20 cellular contexts compared by ENCODE assay signal in the genomic region with DNA sequence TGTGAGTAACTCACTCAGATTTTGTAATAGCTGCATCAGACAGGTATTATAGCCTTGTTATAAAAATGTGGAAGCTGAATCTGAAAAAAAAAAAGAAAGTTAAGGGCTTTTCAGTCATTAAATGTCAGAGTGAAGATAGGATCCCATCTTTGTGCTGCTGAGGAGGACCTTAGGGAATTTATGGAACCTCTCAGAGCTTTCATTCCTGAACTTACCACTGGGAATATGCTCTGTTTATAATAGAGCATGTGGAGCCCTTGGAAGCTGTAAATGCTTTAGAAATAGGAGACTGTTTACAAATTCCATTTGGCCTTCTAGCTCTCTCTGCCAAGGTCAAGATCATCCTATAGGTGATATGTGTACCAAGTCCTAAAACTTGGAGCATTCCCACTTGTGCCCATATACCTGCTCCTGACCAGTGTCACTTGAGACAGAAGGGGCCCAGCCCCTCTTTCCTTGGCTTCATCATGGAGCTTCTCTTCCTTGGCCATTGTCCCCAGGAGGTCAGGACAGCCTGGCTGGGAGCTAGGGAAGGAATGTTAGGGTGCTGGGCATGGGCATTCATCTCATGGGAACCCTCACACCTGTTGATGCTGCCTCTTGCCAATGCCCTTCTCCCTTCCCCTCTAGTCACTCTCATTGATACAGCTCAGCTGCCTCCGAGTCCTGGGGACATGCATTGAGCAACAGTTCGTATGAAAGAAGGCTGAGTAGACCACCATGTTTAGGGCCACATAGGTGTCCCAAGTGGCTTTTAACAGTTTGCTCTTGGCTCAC.
"Had no signal": no experiment of that assay in that cellular context is flagged by ENCODE, and none has a peak within 500 bp of the region (broad histone marks: within the 10 kb centered on the region; RNA-seq: fewer than 3 reads in every experiment).

No MANE protein-coding gene starts in this region.

- FAIRE-seq: colon, islet of Langerhans, small intestine had no signal

- H3K36me3 ChIP-seq: gastrocnemius medialis, neural progenitor cell, prostate gland, right lobe of liver, stomach, thyroid gland had no signal

- DNase-seq: central memory CD4-positive, alpha-beta T cell; dorsolateral prefrontal cortex; effector CD4-positive, alpha-beta T cell; foreskin fibroblast; gastrocnemius medialis; kidney glomerular epithelial cell; midbrain; naive thymus-derived CD4-positive, alpha-beta T cell; right lobe of liver; small intestine; stimulated activated CD4-positive, alpha-beta T cell treated with anti-CD3 and anti-CD28 coated beads, Interleukin-15, amount 100 ng/mL, for 24 hours; stimulated activated CD4-positive, alpha-beta T cell treated with anti-CD3 and anti-CD28 coated beads, Interleukin-2, amount 100 ng/mL, for 48 hours; stimulated activated naive CD4-positive, alpha-beta T cell treated with Interleukin-2 at 50 U/mL for 16 hours; stomach; thyroid gland had no signal

- H3K27me3 ChIP-seq: gastrocnemius medialis, hepatocyte, neural progenitor cell, right lobe of liver, stomach, thyroid gland had no signal

- ATAC-seq: gastrocnemius medialis; naive thymus-derived CD4-positive, alpha-beta T cell; right lobe of liver had no signal

- H3K4me1 ChIP-seq: gastrocnemius medialis, prostate gland, right lobe of liver, stomach, thyroid gland had no signal

- H3K4me3 ChIP-seq: dorsolateral prefrontal cortex, gastrocnemius medialis, hepatocyte, neural progenitor cell, prostate gland, right lobe of liver, stomach, thyroid gland had no signal

- H3K27ac ChIP-seq: dorsolateral prefrontal cortex, gastrocnemius medialis, hepatocyte, neural progenitor cell, prostate gland, right lobe of liver, stomach, thyroid gland had no signal

- H3K9me3 ChIP-seq: gastrocnemius medialis, prostate gland, right lobe of liver, thyroid gland had no signal
